Comparison of ENCODE assay signal across 8 cellular contexts in the genomic region with DNA sequence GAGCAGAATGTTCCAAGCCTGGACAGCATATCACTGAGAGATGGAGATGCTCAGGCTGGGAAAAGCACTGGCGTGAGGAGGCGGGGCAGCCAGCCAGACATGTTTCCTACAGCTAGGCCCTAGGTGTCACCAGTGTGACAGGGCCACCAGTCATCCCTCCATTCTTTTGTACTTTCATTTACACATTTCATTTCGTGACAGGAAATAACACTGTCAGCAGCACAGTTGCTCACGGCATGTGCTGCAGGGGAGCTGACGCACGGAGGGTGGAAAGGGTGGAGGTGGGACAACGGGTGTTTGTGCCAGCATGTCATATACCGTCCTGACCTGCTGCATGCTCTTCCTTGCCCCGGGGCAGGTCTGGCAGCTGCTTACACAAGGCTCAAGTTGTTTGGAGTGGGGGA. TPM values are rescaled to one million over a fixed set of nuclear protein-coding genes. Genes with fewer than 3 reads are reported as not detected.
DNase-seq lines count a peak whose midpoint lies in the region; ATAC-seq and TF ChIP-seq lines count a peak whose summit lies in the region.

No MANE protein-coding gene starts in this region.

- peaks cover 33% of the 10 kb centered on the region for H3K4me1 ChIP-seq in effector memory CD4-positive, alpha-beta T cell (ENCODE audit: control insufficient read depth, insufficient read depth, low read length, poor library complexity, severe bottlenecking)

- no peaks in the 10 kb centered on the region for H3K36me3 Mint-ChIP-seq in CD4-positive, alpha-beta T cell (ENCODE audit: low read depth)

- peak; percentile 74 to 93 (median 80) for DNase-seq in CD4-positive, alpha-beta T cell
- DNase-seq in activated CD4-positive, alpha-beta T cell treated with anti-CD3 and anti-CD28 coated beads for 48 hours: peak; percentile 89
- DNase-seq in effector memory CD4-positive, alpha-beta T cell: peak; percentile 65 to 82 (median 71)
- DNase-seq in stimulated activated CD4-positive, alpha-beta T cell treated with anti-CD3 and anti-CD28 coated beads, TNF-alpha, amount 100 ng/mL, for 1 hour (ENCODE audit: low read depth in 3 of 3, low spot score in 1 of 3): peak; percentile 49 to 64 (median 59)
- DNase-seq in DMS 273 (lab: John Stamatoyannopoulos, UW; ENCODE audit: unreplicated experiment): no peak
- DNase-seq in NCI-H446 (lab: John Stamatoyannopoulos, UW): no peak

- peak overlapping the region; percentile 97 for H3K27ac Mint-ChIP-seq in CD4-positive, alpha-beta T cell

- CTCF ChIA-PET in CD4-positive, alpha-beta T cell (lab: Charles Lee): interaction anchor here (0.8 to 3.8 kb wide), 15 partner anchors 8 to 242 kb away, joined by 3 to 34 read pairs (median 6); a partner anchor contains a TSS

- peak overlapping the region; percentile 81 for H3K27ac ChIP-seq in CD4-positive, alpha-beta T cell (ENCODE audit: low read depth, low read length)
- peak overlapping the region; percentile 77 for H3K27ac ChIP-seq in effector memory CD4-positive, alpha-beta T cell (ENCODE audit: insufficient read depth, low read length, poor library complexity, severe bottlenecking)

- H3K27me3 ChIP-seq in CD4-positive, alpha-beta T cell (ENCODE audit: control insufficient read depth, insufficient read depth, low read length): no peaks in the 10 kb centered on the region
- H3K27me3 ChIP-seq in effector memory CD4-positive, alpha-beta T cell (replicated peaks; ENCODE audit: control insufficient read depth, insufficient read depth, low read length, poor library complexity, severe bottlenecking): no peaks in the 10 kb centered on the region

- H3K36me3 ChIP-seq in effector memory CD4-positive, alpha-beta T cell (ENCODE audit: control insufficient read depth, insufficient read depth, low read length): no peaks in the 10 kb centered on the region

- TF ChIP-seq CTCF in CD4-positive, alpha-beta T cell (IDR thresholded peaks at IDR 0.05): peak; percentile 65

- H3K9me3 ChIP-seq in CD4-positive, alpha-beta T cell (ENCODE audit: control insufficient read depth, low read length): no peaks in the 10 kb centered on the region
- H3K9me3 ChIP-seq in effector memory CD4-positive, alpha-beta T cell (ENCODE audit: control insufficient read depth, low read length): no peaks in the 10 kb centered on the region

- intact Hi-C loops in CD4-positive, alpha-beta T cell (cut with DNase I, micrococcal nuclease): loop anchor here (1.0 to 2.0 kb wide), 5 partner anchors 12 to 128 kb away; a partner anchor contains a TSS

- H3K27me3 Mint-ChIP-seq in CD4-positive, alpha-beta T cell: no peaks in the 10 kb centered on the region

- H3K4me3 Mint-ChIP-seq in CD4-positive, alpha-beta T cell: peak overlapping the region; percentile 64

- H3K4me1 Mint-ChIP-seq in CD4-positive, alpha-beta T cell (ENCODE audit: low read depth): peaks cover 51% of the 10 kb centered on the region

- H3K9me3 Mint-ChIP-seq in CD4-positive, alpha-beta T cell: peaks cover 2% of the 10 kb centered on the region

- no peak overlapping the region for H3K4me3 ChIP-seq in effector memory CD4-positive, alpha-beta T cell (ENCODE audit: insufficient read depth, low read depth, low read length, poor library complexity, severe bottlenecking)

- peak; percentile 94 for ATAC-seq in CD4-positive, alpha-beta T cell (ENCODE audit: poor library complexity)
- ATAC-seq in GM19372 (IDR thresholded peaks at IDR 0.05; ENCODE audit: low read depth, unreplicated experiment) (peak; percentile 91), HG03439 (IDR thresholded peaks at IDR 0.05; ENCODE audit: unreplicated experiment) (peak; percentile 96)

- POLR2A ChIA-PET in CD4-positive, alpha-beta T cell (lab: Charles Lee): interaction anchor here (0.6 to 8.0 kb wide), 20 partner anchors 9 to 1377 kb away, joined by 3 to 154 read pairs (median 5); a partner anchor contains a TSS

RNA-seq across cellular contexts. Expression of a gene that starts 14.8 kb away (rescaled TPM):
- 100 to 1,000 TPM; 301 to 305 TPM for total RNA-seq in CD4-positive, alpha-beta T cell

Comparison
In these comparisons a context has a peak if more than half of its experiments do, and no peak if none do; other contexts are left out.
1. DNase-seq: peak in CD4-positive, alpha-beta T cell (10 of 10), activated CD4-positive, alpha-beta T cell treated with anti-CD3 and anti-CD28 coated beads for 48 hours (single experiment), effector memory CD4-positive, alpha-beta T cell (3 of 3) and stimulated activated CD4-positive, alpha-beta T cell treated with anti-CD3 and anti-CD28 coated beads, TNF-alpha, amount 100 ng/mL, for 1 hour (3 of 3); none in DMS 273 (single experiment) and NCI-H446 (0 of 2).
2. Peak in every context shown above with its lines, with median percentiles within 50 percentile points of each other: ATAC-seq.